In genomic region chr10:62021978-62022802, GRCh38 we compare ENCODE assay signal across 17 cellular contexts.
DNase-seq lines count a peak whose midpoint lies in the region; ATAC-seq and TF ChIP-seq lines count a peak whose summit lies in the region.
"Had no signal": no experiment of that assay in that cellular context is flagged by ENCODE, and none has a peak within 500 bp of the region (broad histone marks: within the 10 kb centered on the region; RNA-seq: fewer than 3 reads in every experiment).

No MANE protein-coding gene starts in this region.

- no peak for ATAC-seq in activated CD8-positive, alpha-beta memory T cell treated with anti-CD3 and anti-CD28 coated beads, Interleukin-2, amount 10 ng/mL, durations not matched to agents 7 days and 5 days
- ATAC-seq in T-helper 17 cell (no peak), HG03354 (IDR thresholded peaks at IDR 0.05; ENCODE audit: poor library complexity, severe bottlenecking, unreplicated experiment) (no peak), heart right ventricle (no peak)
- ATAC-seq in stimulated activated naive B cell treated with anti-CD40 and anti-IgM and Interleukin-4, amounts not matched to agents 10 μg/mL and 1 μg/mL and 100 μg/mL, for 72 hours (replicated peaks) = no peak

- H3K27ac ChIP-seq in esophagus muscularis mucosa (replicated peaks in 1 of 4) (peak overlapping the region in 3 of 4 donors; percentile 7 to 13 (median 11)), heart right ventricle (peak overlapping the region in 1 of 10 donors; percentile 8)
- H3K27ac ChIP-seq: adrenal gland, epithelial cell of prostate, HL-60, parathyroid adenoma, SJSA1 had no signal

- peak overlapping the region; percentile 29 for H3K27ac Mint-ChIP-seq in activated CD8-positive, alpha-beta memory T cell treated with anti-CD3 and anti-CD28 coated beads, Interleukin-2, amount 10 ng/mL, durations not matched to agents 7 days and 5 days
- peak overlapping the region; percentile 77 for H3K27ac Mint-ChIP-seq in T-helper 17 cell
- H3K27ac Mint-ChIP-seq in stimulated activated naive B cell treated with anti-CD40 and anti-IgM and Interleukin-4, amounts not matched to agents 10 μg/mL and 1 μg/mL and 100 μg/mL, for 72 hours = peak overlapping the region; percentile 87

- H3K36me3 Mint-ChIP-seq in activated CD8-positive, alpha-beta memory T cell treated with anti-CD3 and anti-CD28 coated beads, Interleukin-2, amount 10 ng/mL, durations not matched to agents 7 days and 5 days = peaks cover 47% of the 10 kb centered on the region
- H3K36me3 Mint-ChIP-seq in T-helper 17 cell (ENCODE audit: low read depth) = no peaks in the 10 kb centered on the region
- peaks cover 59 to 87% of the 10 kb centered on the region in 2 donors for H3K36me3 Mint-ChIP-seq in stimulated activated naive B cell treated with anti-CD40 and anti-IgM and Interleukin-4, amounts not matched to agents 10 μg/mL and 1 μg/mL and 100 μg/mL, for 72 hours

- H3K4me3 ChIP-seq in esophagus muscularis mucosa (no peak overlapping the region), heart right ventricle (no peak overlapping the region)
- H3K4me3 ChIP-seq: adrenal gland, SJSA1 had no signal

- H3K36me3 ChIP-seq in esophagus muscularis mucosa (no peaks in the 10 kb centered on the region), heart right ventricle (no peaks in the 10 kb centered on the region)
- H3K36me3 ChIP-seq: adrenal gland, SJSA1 had no signal

- no peak overlapping the region for H3K4me3 Mint-ChIP-seq in activated CD8-positive, alpha-beta memory T cell treated with anti-CD3 and anti-CD28 coated beads, Interleukin-2, amount 10 ng/mL, durations not matched to agents 7 days and 5 days
- H3K4me3 Mint-ChIP-seq in T-helper 17 cell = no peak overlapping the region
- peak overlapping the region; percentile 7 to 25 for H3K4me3 Mint-ChIP-seq in stimulated activated naive B cell treated with anti-CD40 and anti-IgM and Interleukin-4, amounts not matched to agents 10 μg/mL and 1 μg/mL and 100 μg/mL, for 72 hours

- H3K4me1 ChIP-seq in esophagus muscularis mucosa (peaks cover 38 to 53% (median 47%) of the 10 kb centered on the region in 4 donors), heart right ventricle (peaks cover 4 to 65% (median 42%) of the 10 kb centered on the region in 9 donors)
- H3K4me1 ChIP-seq: parathyroid adenoma had no signal

- 86% methylated on average over 5 of the region's 5 CpGs for WGBS in esophagus muscularis mucosa
- 82 to 86% methylated on average over 5 of the region's 5 CpGs for WGBS in heart right ventricle, 2 donors

- no peaks in the 10 kb centered on the region for H3K27me3 ChIP-seq in esophagus muscularis mucosa
- H3K27me3 ChIP-seq in heart right ventricle = no peaks in the 10 kb centered on the region
- H3K27me3 ChIP-seq: adrenal gland, SJSA1 had no signal

- no peak for TF ChIP-seq POLR2A in esophagus muscularis mucosa (IDR thresholded peaks at IDR 0.05; ENCODE audit: low read depth)

- CTCF ChIA-PET in activated CD8-positive, alpha-beta memory T cell treated with anti-CD3 and anti-CD28 coated beads, Interleukin-2, amount 10 ng/mL, durations not matched to agents 7 days and 5 days (lab: Charles Lee) = interaction anchor here (1.2 to 2.5 kb wide), 8 partner anchors 9 to 127 kb away, joined by 3 to 7 read pairs (median 4); no protein-coding TSS in a partner anchor

- H3K4me1 Mint-ChIP-seq in activated CD8-positive, alpha-beta memory T cell treated with anti-CD3 and anti-CD28 coated beads, Interleukin-2, amount 10 ng/mL, durations not matched to agents 7 days and 5 days = peaks cover 58% of the 10 kb centered on the region
- H3K4me1 Mint-ChIP-seq in T-helper 17 cell = peaks cover 21% of the 10 kb centered on the region
- peaks cover 48 to 87% of the 10 kb centered on the region in 2 donors for H3K4me1 Mint-ChIP-seq in stimulated activated naive B cell treated with anti-CD40 and anti-IgM and Interleukin-4, amounts not matched to agents 10 μg/mL and 1 μg/mL and 100 μg/mL, for 72 hours

- intact Hi-C loops in esophagus muscularis mucosa (cut with DNase I) (no loop called here), heart right ventricle (cut with DNase I) (loop anchor here in 1 of 10 donors (10.0 kb wide), 1 partner anchor 127 kb away; no protein-coding TSS in a partner anchor)

- no peak for TF ChIP-seq EP300 in esophagus muscularis mucosa (IDR thresholded peaks at IDR 0.05)

- DNase-seq in activated CD8-positive, alpha-beta memory T cell treated with anti-CD3 and anti-CD28 coated beads, Interleukin-2, amount 10 ng/mL, durations not matched to agents 7 days and 5 days = no peak
- no peak for DNase-seq in activated CD8-positive, alpha-beta memory T cell treated with anti-CD3 and anti-CD28 coated beads, Interleukin-2, amount 50 U/mL, for 48 hours
- DNase-seq in T-helper 17 cell (no peak), esophagus muscularis mucosa (ENCODE audit: extremely low spot score) (no peak), NCI-H345 (lab: John Stamatoyannopoulos, UW) (no peak), heart right ventricle (no peak)
- DNase-seq in stimulated activated naive B cell treated with anti-CD40 and anti-IgM and Interleukin-4, amounts not matched to agents 10 μg/mL and 1 μg/mL and 100 μg/mL, for 72 hours = no peak
- DNase-seq: adrenal gland, COR-L47, GDM1, NCI-H1436, NCI-H446 had no signal

- peaks cover 2% of the 10 kb centered on the region for H3K9me3 Mint-ChIP-seq in activated CD8-positive, alpha-beta memory T cell treated with anti-CD3 and anti-CD28 coated beads, Interleukin-2, amount 10 ng/mL, durations not matched to agents 7 days and 5 days (ENCODE audit: low read depth)
- peaks cover 5 to 8% of the 10 kb centered on the region in 2 donors for H3K9me3 Mint-ChIP-seq in stimulated activated naive B cell treated with anti-CD40 and anti-IgM and Interleukin-4, amounts not matched to agents 10 μg/mL and 1 μg/mL and 100 μg/mL, for 72 hours

- H3K27me3 Mint-ChIP-seq in activated CD8-positive, alpha-beta memory T cell treated with anti-CD3 and anti-CD28 coated beads, Interleukin-2, amount 10 ng/mL, durations not matched to agents 7 days and 5 days = no peaks in the 10 kb centered on the region
- no peaks in the 10 kb centered on the region for H3K27me3 Mint-ChIP-seq in T-helper 17 cell
- H3K27me3 Mint-ChIP-seq in stimulated activated naive B cell treated with anti-CD40 and anti-IgM and Interleukin-4, amounts not matched to agents 10 μg/mL and 1 μg/mL and 100 μg/mL, for 72 hours = no peaks in the 10 kb centered on the region

- no peak for TF ChIP-seq CTCF in esophagus muscularis mucosa (IDR thresholded peaks at IDR 0.05)
- TF ChIP-seq CTCF in heart right ventricle (IDR thresholded peaks at IDR 0.05) = no peak

- H3K9me3 ChIP-seq in T-helper 17 cell (ENCODE audit: control insufficient read depth, low read length, poor library complexity, severe bottlenecking) = no peaks in the 10 kb centered on the region
- no peaks in the 10 kb centered on the region for H3K9me3 ChIP-seq in esophagus muscularis mucosa
- peaks cover 0 to 4% (median 0%) of the 10 kb centered on the region in 11 donors for H3K9me3 ChIP-seq in heart right ventricle
- H3K9me3 ChIP-seq: adrenal gland, SJSA1 had no signal

Comparison
In these comparisons a context has a peak if more than half of its experiments do, and no peak if none do; other contexts are left out.
1. H3K27ac Mint-ChIP-seq: peak in every context shown above with its lines; median percentile 87 in stimulated activated naive B cell treated with anti-CD40 and anti-IgM and Interleukin-4, amounts not matched to agents 10 μg/mL and 1 μg/mL and 100 μg/mL, for 72 hours; 77 in T-helper 17 cell; 29 in activated CD8-positive, alpha-beta memory T cell treated with anti-CD3 and anti-CD28 coated beads, Interleukin-2, amount 10 ng/mL, durations not matched to agents 7 days and 5 days.
2. H3K4me3 Mint-ChIP-seq: peak in stimulated activated naive B cell treated with anti-CD40 and anti-IgM and Interleukin-4, amounts not matched to agents 10 μg/mL and 1 μg/mL and 100 μg/mL, for 72 hours (2 of 2); none in activated CD8-positive, alpha-beta memory T cell treated with anti-CD3 and anti-CD28 coated beads, Interleukin-2, amount 10 ng/mL, durations not matched to agents 7 days and 5 days (single experiment) and T-helper 17 cell (single experiment).